Comparison of ENCODE assay signal across 13 cellular contexts in genomic region chr4:41154814-41155177, GRCh38. TPM values are rescaled to one million over a fixed set of nuclear protein-coding genes. Genes with fewer than 3 reads are reported as not detected.
DNase-seq lines count a peak whose midpoint lies in the region; ATAC-seq and TF ChIP-seq lines count a peak whose summit lies in the region.
"Had no signal": no experiment of that assay in that cellular context is flagged by ENCODE, and none has a peak within 500 bp of the region (broad histone marks: within the 10 kb centered on the region; RNA-seq: fewer than 3 reads in every experiment).

No MANE protein-coding gene starts in this region.

- peaks cover 29% of the 10 kb centered on the region for H3K4me1 Mint-ChIP-seq in endothelial cell (ENCODE audit: unreplicated experiment)

- H3K4me3 ChIP-seq in gastroesophageal sphincter, result no peak overlapping the region

- no peak overlapping the region for H3K27ac ChIP-seq in gastroesophageal sphincter

- 65 to 93% methylated on average over 2 to 3 of the region's 5 CpGs for WGBS in gastroesophageal sphincter (ENCODE audit: low coverage in 1 of 2), 2 donors

- TF ChIP-seq POLR2A in gastroesophageal sphincter (IDR thresholded peaks at IDR 0.05), result no peak

- ATAC-seq in left cardiac atrium (peak; percentile 78 to 86), gastroesophageal sphincter (no peak)
- ATAC-seq: activated naive CD4-positive, alpha-beta T cell treated with anti-CD3 and anti-CD28 coated beads, Interleukin-2, amount 50 U/mL, for 72 hours had no signal

- intact Hi-C loops in left cardiac atrium (cut with DNase I), result loop anchor here in 1 of 2 donors (5.0 kb wide), 1 partner anchor 58 kb away; the partner anchor contains the start of gene APBB2
- intact Hi-C loops in cardiac septum (cut with DNase I), result no loop called here

- H3K9me3 ChIP-seq in gastroesophageal sphincter, result no peaks in the 10 kb centered on the region

- no peaks in the 10 kb centered on the region for H3K36me3 Mint-ChIP-seq in endothelial cell (ENCODE audit: low read depth, unreplicated experiment)
- H3K36me3 Mint-ChIP-seq: activated naive CD4-positive, alpha-beta T cell treated with anti-CD3 and anti-CD28 coated beads, Interleukin-2, amount 50 U/mL, for 72 hours had no signal

- H3K9me3 Mint-ChIP-seq in endothelial cell (ENCODE audit: unreplicated experiment), result no peaks in the 10 kb centered on the region
- H3K9me3 Mint-ChIP-seq: activated naive CD4-positive, alpha-beta T cell treated with anti-CD3 and anti-CD28 coated beads, Interleukin-2, amount 50 U/mL, for 72 hours had no signal

- peaks cover 0 to 60% (median 0%) of the 10 kb centered on the region in 3 donors for H3K4me1 ChIP-seq in gastroesophageal sphincter

- DNase-seq in left cardiac atrium, result no peak
- DNase-seq in cardiac septum (ENCODE audit: low spot score), result no peak
- no peak for DNase-seq in endothelial cell (ENCODE audit: low spot score)
- DNase-seq in myocyte (ENCODE audit: low read depth), result peak; percentile 88
- no peak for DNase-seq in DMS 273 (lab: John Stamatoyannopoulos, UW; ENCODE audit: unreplicated experiment)
- DNase-seq in NCI-H2081 (lab: John Stamatoyannopoulos, UW), result no peak
- DNase-seq in occipital lobe (lab: John Stamatoyannopoulos, UW), result no peak
- DNase-seq: DMS53; NCI-H1105 treated with DMSO at 0.1 percent for 48 hours; stimulated activated CD4-positive, alpha-beta T cell treated with anti-CD3 and anti-CD28 coated beads, Interleukin-15, amount 100 ng/mL, for 24 hours; T-helper 9 cell had no signal

- TF ChIP-seq EP300 in gastroesophageal sphincter (IDR thresholded peaks at IDR 0.05), result no peak

- H3K36me3 ChIP-seq in gastroesophageal sphincter, result no peaks in the 10 kb centered on the region

- H3K27me3 ChIP-seq in gastroesophageal sphincter, result no peaks in the 10 kb centered on the region

- H3K27me3 Mint-ChIP-seq in endothelial cell (ENCODE audit: unreplicated experiment), result peaks cover 3% of the 10 kb centered on the region

- TF ChIP-seq CTCF in endothelial cell (IDR thresholded peaks at IDR 0.05; ENCODE audit: unreplicated experiment), result no peak
- no peak for TF ChIP-seq CTCF in gastroesophageal sphincter (IDR thresholded peaks at IDR 0.05)

- peak overlapping the region; percentile 19 for H3K27ac Mint-ChIP-seq in endothelial cell (ENCODE audit: unreplicated experiment)
- H3K27ac Mint-ChIP-seq: activated naive CD4-positive, alpha-beta T cell treated with anti-CD3 and anti-CD28 coated beads, Interleukin-2, amount 50 U/mL, for 72 hours had no signal

- H3K4me3 Mint-ChIP-seq in endothelial cell (ENCODE audit: unreplicated experiment), result no peak overlapping the region

RNA-seq across cellular contexts. Expression of gene APBB2, which starts 59.5 kb away (rescaled TPM):
- 10 to 100 TPM; 53.0 to 56.5 TPM for total RNA-seq in left cardiac atrium
- total RNA-seq in cardiac septum, result 35.2 TPM
- total RNA-seq in endothelial cell (ENCODE audit: unreplicated experiment), result 103 TPM
- total RNA-seq in myocyte, result 50.8 and 51.5 TPM in 2 replicates
- 83.0 TPM for polyA plus RNA-seq in myocyte (2012)
- 78.5 TPM for total RNA-seq in occipital lobe
- total RNA-seq in gastroesophageal sphincter, result 100 to 1,000 TPM in 1 of 4 donors, 10 to 100 TPM in 3; 66.3 to 133 (median 90.2) TPM
